22 cellular contexts compared by ENCODE assay signal in genomic region chr7:115088938-115089337, GRCh38.
"Had no signal": no experiment of that assay in that cellular context is flagged by ENCODE, and none has a peak within 500 bp of the region (broad histone marks: within the 10 kb centered on the region; RNA-seq: fewer than 3 reads in every experiment).

No MANE protein-coding gene starts in this region.

- H3K9me3 ChIP-seq: ascending aorta, breast epithelium, esophagus muscularis mucosa, prostate gland, suprapubic skin had no signal

- H3K4me3 ChIP-seq: ascending aorta, breast epithelium, esophagus muscularis mucosa, lung, prostate gland, skin epidermis, suprapubic skin had no signal

- DNase-seq: activated CD4-positive, alpha-beta T cell treated with anti-CD3 and anti-CD28 coated beads, Interleukin-2, amount 50 U/mL, for 1 hour; activated CD4-positive, CD25-positive, alpha-beta regulatory T cell treated with anti-CD3 and anti-CD28 coated beads, Interleukin-2, amount 50 U/mL, for 72 hours; activated CD8-positive, alpha-beta memory T cell treated with anti-CD3 and anti-CD28 coated beads, Interleukin-2, amount 50 U/mL, for 4 hours; activated naive CD4-positive, alpha-beta T cell treated with anti-CD3 and anti-CD28 coated beads, Interleukin-2, amount 50 U/mL, for 16 hours; activated T-cell treated with anti-CD3 and anti-CD28 coated beads, Interleukin-2, amount 50 U/mL, for 4 hours; cortex of kidney; effector CD8-positive, alpha-beta T cell; left colon; nephron progenitor cell; nucleus accumbens; right cardiac atrium; stimulated activated CD4-positive, alpha-beta T cell treated with anti-CD3 and anti-CD28 coated beads, Interleukin-15, amount 100 ng/mL, for 24 hours; stimulated activated CD4-positive, alpha-beta T cell treated with anti-CD3 and anti-CD28 coated beads, Interleukin-2, amount 100 ng/mL, for 48 hours; T-helper 2 cell had no signal

- H3K4me1 ChIP-seq: breast epithelium, prostate gland had no signal

- ATAC-seq: activated T-cell treated with anti-CD3 and anti-CD28 coated beads, Interleukin-2, amount 50 U/mL, for 4 hours; left colon; right cardiac atrium had no signal

- H3K27ac ChIP-seq: ascending aorta, breast epithelium, esophagus muscularis mucosa, prostate gland, skin epidermis, suprapubic skin, VCaP had no signal

- H3K36me3 ChIP-seq: ascending aorta, breast epithelium, esophagus muscularis mucosa, prostate gland, suprapubic skin had no signal
